Comparison of ENCODE assay signal across 11 cellular contexts in the genomic region with DNA sequence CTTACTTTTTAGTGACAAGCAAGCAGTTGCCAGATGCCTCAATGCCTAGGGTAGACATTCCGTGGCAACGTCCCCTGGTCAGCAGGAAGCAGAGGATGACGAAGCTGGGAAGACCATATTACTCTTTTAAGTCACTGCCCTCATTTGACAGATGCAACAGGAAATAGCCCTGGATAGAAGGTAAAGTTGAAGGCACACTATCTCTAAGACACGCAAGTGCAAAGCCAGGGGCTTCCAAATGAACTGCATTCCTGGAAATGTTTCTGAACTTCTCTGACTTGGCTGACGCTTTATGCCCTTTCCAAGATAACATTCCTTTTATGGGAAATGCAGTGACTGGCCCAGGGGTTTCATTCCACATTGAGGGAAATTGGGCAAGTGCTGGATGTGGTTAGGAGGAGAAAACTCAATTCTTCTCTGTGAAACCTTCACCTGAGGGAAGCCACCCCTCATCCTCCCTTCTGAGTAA. TPM values are rescaled to one million over a fixed set of nuclear protein-coding genes. Genes with fewer than 3 reads are reported as not detected.
DNase-seq lines count a peak whose midpoint lies in the region; ATAC-seq and TF ChIP-seq lines count a peak whose summit lies in the region.
"Had no signal": no experiment of that assay in that cellular context is flagged by ENCODE, and none has a peak within 500 bp of the region (broad histone marks: within the 10 kb centered on the region; RNA-seq: fewer than 3 reads in every experiment).

No MANE protein-coding gene starts in this region.

- no peak for TF ChIP-seq POLR2A in gastrocnemius medialis (IDR thresholded peaks at IDR 0.05)

- H3K4me3 ChIP-seq in Caco-2 (ENCODE audit: low read depth, low read length) (no peak overlapping the region), right atrium auricular region (no peak overlapping the region), gastrocnemius medialis (no peak overlapping the region)

- BruUV-seq in Caco-2 (replicated peaks; lab: Mats Ljungman, UMichigan): TSS peak; percentile 4

- H3K4me1 Mint-ChIP-seq in Caco-2 (ENCODE audit: low read depth, unreplicated experiment): peaks cover 19% of the 10 kb centered on the region
- H3K4me1 Mint-ChIP-seq in activated T-helper 1 cell treated with anti-CD3 and anti-CD28 coated beads, Interleukin-12 subunit alpha, Interleukin-12 subunit beta, Interleukin-2, Interleukin-4 antibody, amounts not matched to agents 30 ng/mL and 10 ng/mL and 1 ng/mL, durations not matched to agents 14 hours and 24 hours and 36 hours (ENCODE audit: low read depth): peaks cover 16% of the 10 kb centered on the region
- no peaks in the 10 kb centered on the region for H3K4me1 Mint-ChIP-seq in activated T-helper 2 cell treated with anti-CD3 and anti-CD28 coated beads, Interferon-gamma antibody, Interleukin-2, Interleukin-4, amounts not matched to agents 10 μg/mL and 5 μg/mL and 100 μg/mL, durations not matched to agents 14 hours and 24 hours and 36 hours (ENCODE audit: low read depth)

- no peaks in the 10 kb centered on the region for H3K27me3 ChIP-seq in Caco-2 (replicated peaks; ENCODE audit: control insufficient read depth, insufficient read depth, low read length)
- no peaks in the 10 kb centered on the region for H3K27me3 ChIP-seq in right atrium auricular region
- H3K27me3 ChIP-seq in gastrocnemius medialis: no peaks in the 10 kb centered on the region

- CTCF ChIA-PET in Caco-2 (lab: Charles Lee): no interaction called here

- DNase-seq in Caco-2: no peak
- DNase-seq in activated T-helper 1 cell treated with anti-CD3 and anti-CD28 coated beads, Interleukin-12 subunit alpha, Interleukin-12 subunit beta, Interleukin-2, Interleukin-4 antibody, amounts not matched to agents 30 ng/mL and 10 ng/mL and 1 ng/mL, durations not matched to agents 14 hours and 24 hours and 36 hours (ENCODE audit: low spot score): no peak
- no peak for DNase-seq in right atrium auricular region (ENCODE audit: low spot score)
- no peak for DNase-seq in gastrocnemius medialis
- no peak for DNase-seq in activated T-helper 2 cell treated with anti-CD3 and anti-CD28 coated beads, Interferon-gamma antibody, Interleukin-2, Interleukin-4, amounts not matched to agents 10 μg/mL and 5 μg/mL and 100 μg/mL, durations not matched to agents 14 hours and 24 hours and 36 hours (ENCODE audit: low spot score)
- no peak for DNase-seq in COR-L47 (lab: John Stamatoyannopoulos, UW)
- no peak for DNase-seq in activated CD4-positive, alpha-beta T cell treated with anti-CD3 and anti-CD28 coated beads for 1 hour
- DNase-seq: GF-D8, NCI-H774 had no signal

- in situ Hi-C loops in gastrocnemius medialis (cut with MboI; ENCODE audit: low sequenced_read_pairs in 4 of 4): no loop called here

- peaks cover 14% of the 10 kb centered on the region for H3K36me3 ChIP-seq in Caco-2 (ENCODE audit: control insufficient read depth, insufficient read depth, low read length)
- peaks cover 30% of the 10 kb centered on the region for H3K36me3 ChIP-seq in right atrium auricular region
- H3K36me3 ChIP-seq in gastrocnemius medialis: peaks cover 4 to 59% of the 10 kb centered on the region in 2 donors

- intact Hi-C loops in Caco-2 (cut with micrococcal nuclease; ENCODE audit: unreplicated experiment) (no loop called here), gastrocnemius medialis (cut with DNase I; ENCODE audit: low total_unique reads) (no loop called here)
- intact Hi-C loops in activated T-helper 1 cell treated with anti-CD3 and anti-CD28 coated beads, Interleukin-12 subunit alpha, Interleukin-12 subunit beta, Interleukin-2, Interleukin-4 antibody, amounts not matched to agents 30 ng/mL and 10 ng/mL and 1 ng/mL, durations not matched to agents 14 hours and 24 hours and 36 hours (cut with micrococcal nuclease): no loop called here
- intact Hi-C loops in activated T-helper 2 cell treated with anti-CD3 and anti-CD28 coated beads, Interferon-gamma antibody, Interleukin-2, Interleukin-4, amounts not matched to agents 10 μg/mL and 5 μg/mL and 100 μg/mL, durations not matched to agents 14 hours and 24 hours and 36 hours (cut with micrococcal nuclease): no loop called here

- TF ChIP-seq CTCF in Caco-2 (IDR thresholded peaks at IDR 0.05; ENCODE audit: insufficient read depth in 1 of 2, low read depth in 1 of 2, low read length in 1 of 2, severe bottlenecking in 1 of 2, unreplicated experiment in 1 of 2) (no peak), right atrium auricular region (IDR thresholded peaks at IDR 0.05) (no peak), gastrocnemius medialis (IDR thresholded peaks at IDR 0.05 in 4 of 5, conservative IDR thresholded peaks at IDR 0.05 in 1 of 5) (no peak)

- no peak for ATAC-seq in gastrocnemius medialis
- ATAC-seq in GM18511 (IDR thresholded peaks at IDR 0.05; ENCODE audit: unreplicated experiment): no peak
- ATAC-seq: HCT116 had no signal

- no peak overlapping the region for H3K27ac Mint-ChIP-seq in Caco-2 (ENCODE audit: unreplicated experiment)
- peak overlapping the region; percentile 53 for H3K27ac Mint-ChIP-seq in activated T-helper 1 cell treated with anti-CD3 and anti-CD28 coated beads, Interleukin-12 subunit alpha, Interleukin-12 subunit beta, Interleukin-2, Interleukin-4 antibody, amounts not matched to agents 30 ng/mL and 10 ng/mL and 1 ng/mL, durations not matched to agents 14 hours and 24 hours and 36 hours
- H3K27ac Mint-ChIP-seq in activated T-helper 2 cell treated with anti-CD3 and anti-CD28 coated beads, Interferon-gamma antibody, Interleukin-2, Interleukin-4, amounts not matched to agents 10 μg/mL and 5 μg/mL and 100 μg/mL, durations not matched to agents 14 hours and 24 hours and 36 hours: no peak overlapping the region

- H3K4me1 ChIP-seq in Caco-2 (peaks cover 30% of the 10 kb centered on the region), right atrium auricular region (peaks cover 0 to 59% of the 10 kb centered on the region in 2 donors), gastrocnemius medialis (peaks cover 36 to 37% of the 10 kb centered on the region in 2 donors)

- no peaks in the 10 kb centered on the region for H3K9me3 ChIP-seq in Caco-2
- no peaks in the 10 kb centered on the region for H3K9me3 ChIP-seq in right atrium auricular region
- no peaks in the 10 kb centered on the region for H3K9me3 ChIP-seq in gastrocnemius medialis

- no peak overlapping the region for H3K4me3 Mint-ChIP-seq in Caco-2 (ENCODE audit: unreplicated experiment)
- no peak overlapping the region for H3K4me3 Mint-ChIP-seq in activated T-helper 1 cell treated with anti-CD3 and anti-CD28 coated beads, Interleukin-12 subunit alpha, Interleukin-12 subunit beta, Interleukin-2, Interleukin-4 antibody, amounts not matched to agents 30 ng/mL and 10 ng/mL and 1 ng/mL, durations not matched to agents 14 hours and 24 hours and 36 hours
- H3K4me3 Mint-ChIP-seq in activated T-helper 2 cell treated with anti-CD3 and anti-CD28 coated beads, Interferon-gamma antibody, Interleukin-2, Interleukin-4, amounts not matched to agents 10 μg/mL and 5 μg/mL and 100 μg/mL, durations not matched to agents 14 hours and 24 hours and 36 hours (ENCODE audit: low read depth): no peak overlapping the region

- no peaks in the 10 kb centered on the region for H3K27me3 Mint-ChIP-seq in Caco-2 (ENCODE audit: insufficient read depth, unreplicated experiment)
- H3K27me3 Mint-ChIP-seq in activated T-helper 1 cell treated with anti-CD3 and anti-CD28 coated beads, Interleukin-12 subunit alpha, Interleukin-12 subunit beta, Interleukin-2, Interleukin-4 antibody, amounts not matched to agents 30 ng/mL and 10 ng/mL and 1 ng/mL, durations not matched to agents 14 hours and 24 hours and 36 hours (ENCODE audit: insufficient read depth): no peaks in the 10 kb centered on the region
- H3K27me3 Mint-ChIP-seq in activated T-helper 2 cell treated with anti-CD3 and anti-CD28 coated beads, Interferon-gamma antibody, Interleukin-2, Interleukin-4, amounts not matched to agents 10 μg/mL and 5 μg/mL and 100 μg/mL, durations not matched to agents 14 hours and 24 hours and 36 hours (ENCODE audit: low read depth): no peaks in the 10 kb centered on the region

- no peaks in the 10 kb centered on the region for H3K9me3 Mint-ChIP-seq in Caco-2 (ENCODE audit: unreplicated experiment)
- H3K9me3 Mint-ChIP-seq in activated T-helper 1 cell treated with anti-CD3 and anti-CD28 coated beads, Interleukin-12 subunit alpha, Interleukin-12 subunit beta, Interleukin-2, Interleukin-4 antibody, amounts not matched to agents 30 ng/mL and 10 ng/mL and 1 ng/mL, durations not matched to agents 14 hours and 24 hours and 36 hours: no peaks in the 10 kb centered on the region
- H3K9me3 Mint-ChIP-seq in activated T-helper 2 cell treated with anti-CD3 and anti-CD28 coated beads, Interferon-gamma antibody, Interleukin-2, Interleukin-4, amounts not matched to agents 10 μg/mL and 5 μg/mL and 100 μg/mL, durations not matched to agents 14 hours and 24 hours and 36 hours: no peaks in the 10 kb centered on the region

- H3K27ac ChIP-seq in right atrium auricular region (peak overlapping the region; percentile 84 to 95), gastrocnemius medialis (peak overlapping the region; percentile 80 to 87 (median 82))

- POLR2A ChIA-PET in Caco-2 (lab: Charles Lee): no interaction called here

- peaks cover 80% of the 10 kb centered on the region for H3K36me3 Mint-ChIP-seq in Caco-2 (ENCODE audit: insufficient read depth, unreplicated experiment)
- H3K36me3 Mint-ChIP-seq in activated T-helper 1 cell treated with anti-CD3 and anti-CD28 coated beads, Interleukin-12 subunit alpha, Interleukin-12 subunit beta, Interleukin-2, Interleukin-4 antibody, amounts not matched to agents 30 ng/mL and 10 ng/mL and 1 ng/mL, durations not matched to agents 14 hours and 24 hours and 36 hours (ENCODE audit: low read depth): peaks cover 53% of the 10 kb centered on the region
- peaks cover 76% of the 10 kb centered on the region for H3K36me3 Mint-ChIP-seq in activated T-helper 2 cell treated with anti-CD3 and anti-CD28 coated beads, Interferon-gamma antibody, Interleukin-2, Interleukin-4, amounts not matched to agents 10 μg/mL and 5 μg/mL and 100 μg/mL, durations not matched to agents 14 hours and 24 hours and 36 hours (ENCODE audit: low read depth)

RNA-seq across cellular contexts. Expression of a gene that starts 14.7 kb away (rescaled TPM):
- 120 and 132 TPM in 2 replicates for total RNA-seq in Caco-2 (2022)
- total RNA-seq in activated T-helper 1 cell treated with anti-CD3 and anti-CD28 coated beads, Interleukin-12 subunit alpha, Interleukin-12 subunit beta, Interleukin-2, Interleukin-4 antibody, amounts not matched to agents 30 ng/mL and 10 ng/mL and 1 ng/mL, durations not matched to agents 14 hours and 24 hours and 36 hours: 151 and 154 TPM in 2 replicates
- 10 to 100 TPM; 25.3 to 32.8 TPM for total RNA-seq in right atrium auricular region
- total RNA-seq in gastrocnemius medialis: 10 to 100 TPM; 14.5 to 19.9 (median 16.4) TPM
- total RNA-seq in activated T-helper 2 cell treated with anti-CD3 and anti-CD28 coated beads, Interferon-gamma antibody, Interleukin-2, Interleukin-4, amounts not matched to agents 10 μg/mL and 5 μg/mL and 100 μg/mL, durations not matched to agents 14 hours and 24 hours and 36 hours: 151 and 154 TPM in 2 replicates

RNA-seq across cellular contexts. Expression of a gene that starts 15.3 kb away (rescaled TPM):
- total RNA-seq in Caco-2 (2022) (51.2 and 55.8 TPM in 2 replicates), right atrium auricular region (10 to 100 TPM; 11.0 to 11.5 TPM), gastrocnemius medialis (10 to 100 TPM; 17.1 to 22.7 (median 19.9) TPM)
- 18.5 and 26.3 TPM in 2 replicates for total RNA-seq in activated T-helper 1 cell treated with anti-CD3 and anti-CD28 coated beads, Interleukin-12 subunit alpha, Interleukin-12 subunit beta, Interleukin-2, Interleukin-4 antibody, amounts not matched to agents 30 ng/mL and 10 ng/mL and 1 ng/mL, durations not matched to agents 14 hours and 24 hours and 36 hours
- 22.7 and 25.8 TPM in 2 replicates for total RNA-seq in activated T-helper 2 cell treated with anti-CD3 and anti-CD28 coated beads, Interferon-gamma antibody, Interleukin-2, Interleukin-4, amounts not matched to agents 10 μg/mL and 5 μg/mL and 100 μg/mL, durations not matched to agents 14 hours and 24 hours and 36 hours

RNA-seq across cellular contexts. Expression of a gene that starts 18.0 kb away (rescaled TPM):
- total RNA-seq in Caco-2 (2022) (303 and 588 TPM in 2 replicates), right atrium auricular region (1,000 to 10,000 TPM in 1 of 2 donors, 100 to 1,000 TPM in 1; 442 to 1,859 TPM), gastrocnemius medialis (100 to 1,000 TPM in 3 of 4 donors, 10 to 100 TPM in 1; 27.4 to 191 (median 124) TPM)
- total RNA-seq in activated T-helper 1 cell treated with anti-CD3 and anti-CD28 coated beads, Interleukin-12 subunit alpha, Interleukin-12 subunit beta, Interleukin-2, Interleukin-4 antibody, amounts not matched to agents 30 ng/mL and 10 ng/mL and 1 ng/mL, durations not matched to agents 14 hours and 24 hours and 36 hours: 2.9 and 4.6 TPM in 2 replicates
- total RNA-seq in activated T-helper 2 cell treated with anti-CD3 and anti-CD28 coated beads, Interferon-gamma antibody, Interleukin-2, Interleukin-4, amounts not matched to agents 10 μg/mL and 5 μg/mL and 100 μg/mL, durations not matched to agents 14 hours and 24 hours and 36 hours: 3.1 and 3.8 TPM in 2 replicates

RNA-seq across cellular contexts. Expression of a gene that starts 38.6 kb away (rescaled TPM):
- total RNA-seq in Caco-2 (2022) (57.2 and 61.7 TPM in 2 replicates), right atrium auricular region (10 to 100 TPM; 19.1 to 33.0 TPM), gastrocnemius medialis (10 to 100 TPM; 14.3 to 33.9 (median 17.7) TPM)
- total RNA-seq in activated T-helper 1 cell treated with anti-CD3 and anti-CD28 coated beads, Interleukin-12 subunit alpha, Interleukin-12 subunit beta, Interleukin-2, Interleukin-4 antibody, amounts not matched to agents 30 ng/mL and 10 ng/mL and 1 ng/mL, durations not matched to agents 14 hours and 24 hours and 36 hours: 24.3 and 32.2 TPM in 2 replicates
- total RNA-seq in activated T-helper 2 cell treated with anti-CD3 and anti-CD28 coated beads, Interferon-gamma antibody, Interleukin-2, Interleukin-4, amounts not matched to agents 10 μg/mL and 5 μg/mL and 100 μg/mL, durations not matched to agents 14 hours and 24 hours and 36 hours: 26.1 and 27.1 TPM in 2 replicates
